Comparison of ENCODE assay signal across 15 cellular contexts in the genomic region with DNA sequence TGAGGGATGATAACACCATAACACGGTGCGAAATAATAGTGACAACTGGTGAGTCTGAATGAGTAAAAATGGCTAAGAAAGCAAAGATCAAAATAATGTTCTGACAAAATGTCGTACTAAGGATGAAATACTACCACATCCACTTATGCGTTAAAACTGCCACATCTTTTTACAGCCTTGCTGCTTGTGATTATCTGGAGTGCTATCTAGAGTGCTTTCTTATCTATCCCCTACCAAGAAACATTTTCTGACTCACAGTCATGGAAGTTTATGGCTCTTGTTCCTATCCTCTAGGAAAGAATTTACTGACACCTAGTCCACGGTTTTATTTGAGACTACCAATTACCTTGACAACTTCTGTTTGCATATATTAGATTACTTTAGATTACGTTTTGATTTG.
A peak's percentile ranks its signal among the peaks of the same experiment; 100 is the strongest.
DNase-seq lines count a peak whose midpoint lies in the region; ATAC-seq and TF ChIP-seq lines count a peak whose summit lies in the region.
"Had no signal": no experiment of that assay in that cellular context is flagged by ENCODE, and none has a peak within 500 bp of the region (broad histone marks: within the 10 kb centered on the region; RNA-seq: fewer than 3 reads in every experiment).

No MANE protein-coding gene starts in this region.

- H3K4me2 ChIP-seq in hepatocyte (no peak overlapping the region), neural cell (ENCODE audit: low read length) (no peak overlapping the region)
- H3K4me2 ChIP-seq: BLaER1 had no signal

- DNase-seq in A172 (ENCODE audit: low spot score), result peak; percentile 81
- DNase-seq in hepatocyte (ENCODE audit: low spot score), result peak; percentile 21
- DNase-seq in DMS79 (lab: John Stamatoyannopoulos, UW), result no peak
- DNase-seq in NCI-H82 treated with DMSO at 0.1 percent for 48 hours (lab: John Stamatoyannopoulos, UW; ENCODE audit: unreplicated experiment), result no peak
- DNase-seq: AML-193; CD8-positive, alpha-beta memory T cell; DMS53; HCEC 1CT had no signal

- H3K27me3 ChIP-seq in hepatocyte (no peaks in the 10 kb centered on the region), neural cell (ENCODE audit: insufficient read depth, low read depth, low read length) (no peaks in the 10 kb centered on the region)
- H3K27me3 ChIP-seq: BLaER1 had no signal

- H3K4me3 ChIP-seq in hepatocyte (no peak overlapping the region), neural cell (ENCODE audit: low read length) (no peak overlapping the region)
- H3K4me3 ChIP-seq: BLaER1 had no signal

- no peak overlapping the region for H3K27ac ChIP-seq in hepatocyte
- no peak overlapping the region for H3K27ac ChIP-seq in neural cell (ENCODE audit: low read length)
- H3K27ac ChIP-seq: 22Rv1, BLaER1 had no signal

- no peaks in the 10 kb centered on the region for H3K79me2 ChIP-seq in hepatocyte
- H3K79me2 ChIP-seq in neural cell (replicated peaks; ENCODE audit: insufficient read depth, low read length), result no peaks in the 10 kb centered on the region

- TF ChIP-seq CTCF in hepatocyte (IDR thresholded peaks at IDR 0.05; ENCODE audit: poor library complexity) (no peak), neural cell (IDR thresholded peaks at IDR 0.05; ENCODE audit: poor library complexity, severe bottlenecking) (no peak)

- TF ChIP-seq RAD21 in neural cell (conservative IDR thresholded peaks at IDR 0.05), result no peak

- H3K9me2 ChIP-seq in hepatocyte (replicated peaks; ENCODE audit: insufficient read depth), result no peaks in the 10 kb centered on the region
- H3K9me2 ChIP-seq in neural cell (ENCODE audit: insufficient read depth, low read length), result no peaks in the 10 kb centered on the region

- H3K9ac ChIP-seq in neural cell (ENCODE audit: low read length), result no peak overlapping the region
- H3K9ac ChIP-seq: BLaER1 had no signal

- WGBS in hepatocyte (ENCODE audit: low lambda C conversion rate, missing lambda C conversion rate), result 26% methylated on average over 6 of the region's 6 CpGs

- no peaks in the 10 kb centered on the region for H3F3A ChIP-seq in neural cell (ENCODE audit: insufficient read depth, low read length, poor library complexity, severe bottlenecking)

- no peaks in the 10 kb centered on the region for H3K4me1 ChIP-seq in hepatocyte (ENCODE audit: insufficient read depth)
- H3K4me1 ChIP-seq: Caco-2 had no signal

- TF ChIP-seq EP300 in neural cell (conservative IDR thresholded peaks at IDR 0.05; ENCODE audit: poor library complexity, severe bottlenecking), result peak; percentile 52

- H2AFZ ChIP-seq in hepatocyte (no peak overlapping the region), neural cell (ENCODE audit: low read depth, low read length) (no peak overlapping the region)

- H4K20me1 ChIP-seq in hepatocyte (ENCODE audit: insufficient read depth, poor library complexity, severe bottlenecking) (no peaks in the 10 kb centered on the region), neural cell (ENCODE audit: insufficient read depth) (no peaks in the 10 kb centered on the region)
- H4K20me1 ChIP-seq: BLaER1 had no signal

- H3K36me3 ChIP-seq in hepatocyte (replicated peaks; ENCODE audit: insufficient read depth, low read depth) (no peaks in the 10 kb centered on the region), neural cell (ENCODE audit: insufficient read depth, low read length) (no peaks in the 10 kb centered on the region)
- H3K36me3 ChIP-seq: BLaER1 had no signal

- no peaks in the 10 kb centered on the region for H3K9me3 ChIP-seq in hepatocyte (ENCODE audit: low read depth)
- no peaks in the 10 kb centered on the region for H3K9me3 ChIP-seq in neural cell (ENCODE audit: low read length)
- H3K9me3 ChIP-seq: Caco-2 had no signal

- no peak; the same call in 2 of the 3 replicates for ATAC-seq in SK-N-SH treated with all-trans-retinoic acid at 6 μM for 48 hours
- ATAC-seq in GM19397 (IDR thresholded peaks at IDR 0.05; ENCODE audit: unreplicated experiment), result no peak
- ATAC-seq in activated CD4-positive, CD25-positive, alpha-beta regulatory T cell treated with anti-CD3 and anti-CD28 coated beads, Interleukin-2, amount 50 U/mL, for 24 hours, result no peak

TF ChIP-seq in SK-N-SH treated with all-trans-retinoic acid at 6 μM for 48 hours, 23 proteins besides CTCF, POLR2A, EP300 and RAD21:
- TF ChIP-seq ISL1 (CRISPR knock-in tag; IDR thresholded peaks at IDR 0.05) (peak; percentile 99), ESRRG (CRISPR knock-in tag; IDR thresholded peaks at IDR 0.05) (peak; percentile 88; the same call in 1 of the 2 replicates), GLIS3 (CRISPR knock-in tag; IDR thresholded peaks at IDR 0.05) (0 out of 2 replicates have a peak, but pooled peaks have one; percentile 10), CSDC2 (CRISPR knock-in tag; IDR thresholded peaks at IDR 0.05) (no peak)

TF ChIP-seq in neural cell, 6 proteins besides CTCF, POLR2A, EP300 and RAD21:
- TF ChIP-seq MXI1 (conservative IDR thresholded peaks at IDR 0.05; ENCODE audit: poor library complexity, severe bottlenecking), result no peak
- peak; percentile 32 for TF ChIP-seq POLR2AphosphoS5 (IDR thresholded peaks at IDR 0.05)
- TF ChIP-seq TAF1 (IDR thresholded peaks at IDR 0.05; ENCODE audit: low read depth), result no peak
TF ChIP-seq in neural cell: peak in this region for 1.

Comparison
In these comparisons a context has a peak if more than half of its experiments do, and no peak if none do; other contexts are left out.
1. DNase-seq: peak in A172 (single experiment) and hepatocyte (single experiment); none in DMS79 (single experiment) and NCI-H82 treated with DMSO at 0.1 percent for 48 hours (single experiment).